Comparison of ENCODE assay signal across 1 cellular context in the genomic region with DNA sequence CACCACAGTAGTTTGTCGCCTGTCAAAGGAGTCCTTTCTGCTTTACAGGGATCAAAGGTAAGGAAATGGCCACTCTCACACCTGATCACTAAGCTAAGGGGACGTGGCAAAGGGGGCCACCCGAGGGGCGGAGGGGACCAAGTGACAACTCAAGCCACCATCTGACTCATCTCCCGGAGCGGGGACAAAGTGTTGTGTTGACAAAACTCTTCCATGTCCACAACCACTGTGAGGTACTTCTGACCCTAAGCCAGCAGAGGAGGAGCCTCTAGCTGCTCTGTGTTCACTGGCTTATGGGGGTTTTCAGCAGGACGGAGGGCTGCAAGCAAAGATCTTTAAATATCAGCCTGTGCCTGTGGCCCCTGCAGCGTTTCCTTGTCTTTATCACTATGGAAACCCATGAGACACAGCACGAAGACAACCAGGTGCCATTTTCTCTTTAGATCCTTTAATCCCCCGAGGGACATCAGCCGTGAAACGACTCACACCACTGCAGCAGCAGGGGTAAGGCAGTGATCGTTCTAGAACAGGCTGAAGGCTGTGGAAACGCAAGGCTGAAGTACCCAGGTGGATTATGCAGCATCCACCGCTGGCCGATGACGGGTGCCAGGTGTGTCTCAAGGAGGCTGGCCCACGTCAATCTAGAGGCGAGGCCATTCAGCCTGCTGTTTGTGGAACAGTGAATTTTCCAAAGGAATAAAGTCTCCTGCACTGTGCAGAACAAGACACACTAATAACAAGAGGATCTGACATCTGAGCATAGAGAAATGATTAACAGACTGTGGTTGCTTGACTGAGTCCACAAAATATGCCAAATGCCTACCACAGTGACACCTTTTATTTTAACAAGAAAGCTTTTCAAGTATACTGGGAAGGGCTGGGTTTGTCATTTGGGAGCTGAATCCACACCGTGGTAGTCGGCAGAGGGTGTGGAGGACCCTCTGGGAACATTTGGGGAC.
TF ChIP-seq lines count a peak whose summit lies in the region.

No MANE protein-coding gene starts in this region.

TF ChIP-seq in HepG2, 621 proteins besides CTCF, POLR2A, EP300 and RAD21 (continued from another document and continues in another):
- TF ChIP-seq TOPORS (CRISPR knock-in tag; IDR thresholded peaks at IDR 0.05) = no peak
- TF ChIP-seq SRF (IDR thresholded peaks at IDR 0.05; ENCODE audit: low read depth, low read length) = no peak
- TF ChIP-seq ZNF101 (CRISPR knock-in tag; IDR thresholded peaks at IDR 0.05; ENCODE audit: borderline replicate concordance, low read depth) = no peak
- no peak for TF ChIP-seq ZNF788 (CRISPR knock-in tag; IDR thresholded peaks at IDR 0.05; ENCODE audit: borderline replicate concordance)
- no peak for TF ChIP-seq ZNF24 (IDR thresholded peaks at IDR 0.05)
- peak; percentile 97 for TF ChIP-seq ZNF7 (CRISPR knock-in tag; IDR thresholded peaks at IDR 0.05)
- TF ChIP-seq NCOA2 (CRISPR knock-in tag; IDR thresholded peaks at IDR 0.05) = 0 out of 2 replicates have a peak, but pooled peaks have one; percentile 12
- no peak for TF ChIP-seq CHD2 (IDR thresholded peaks at IDR 0.05; ENCODE audit: low read depth, low read length)
- TF ChIP-seq, protein P1, sequence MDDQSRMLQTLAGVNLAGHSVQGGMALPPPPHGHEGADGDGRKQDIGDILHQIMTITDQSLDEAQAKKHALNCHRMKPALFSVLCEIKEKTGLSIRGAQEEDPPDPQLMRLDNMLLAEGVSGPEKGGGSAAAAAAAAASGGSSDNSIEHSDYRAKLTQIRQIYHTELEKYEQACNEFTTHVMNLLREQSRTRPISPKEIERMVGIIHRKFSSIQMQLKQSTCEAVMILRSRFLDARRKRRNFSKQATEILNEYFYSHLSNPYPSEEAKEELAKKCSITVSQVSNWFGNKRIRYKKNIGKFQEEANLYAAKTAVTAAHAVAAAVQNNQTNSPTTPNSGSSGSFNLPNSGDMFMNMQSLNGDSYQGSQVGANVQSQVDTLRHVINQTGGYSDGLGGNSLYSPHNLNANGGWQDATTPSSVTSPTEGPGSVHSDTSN (CRISPR knock-in tag; IDR thresholded peaks at IDR 0.05; ENCODE audit: borderline replicate concordance) = no peak
- TF ChIP-seq ZNF260 (CRISPR knock-in tag; IDR thresholded peaks at IDR 0.05; ENCODE audit: borderline replicate concordance, low read depth) = no peak
- TF ChIP-seq, protein P2, sequence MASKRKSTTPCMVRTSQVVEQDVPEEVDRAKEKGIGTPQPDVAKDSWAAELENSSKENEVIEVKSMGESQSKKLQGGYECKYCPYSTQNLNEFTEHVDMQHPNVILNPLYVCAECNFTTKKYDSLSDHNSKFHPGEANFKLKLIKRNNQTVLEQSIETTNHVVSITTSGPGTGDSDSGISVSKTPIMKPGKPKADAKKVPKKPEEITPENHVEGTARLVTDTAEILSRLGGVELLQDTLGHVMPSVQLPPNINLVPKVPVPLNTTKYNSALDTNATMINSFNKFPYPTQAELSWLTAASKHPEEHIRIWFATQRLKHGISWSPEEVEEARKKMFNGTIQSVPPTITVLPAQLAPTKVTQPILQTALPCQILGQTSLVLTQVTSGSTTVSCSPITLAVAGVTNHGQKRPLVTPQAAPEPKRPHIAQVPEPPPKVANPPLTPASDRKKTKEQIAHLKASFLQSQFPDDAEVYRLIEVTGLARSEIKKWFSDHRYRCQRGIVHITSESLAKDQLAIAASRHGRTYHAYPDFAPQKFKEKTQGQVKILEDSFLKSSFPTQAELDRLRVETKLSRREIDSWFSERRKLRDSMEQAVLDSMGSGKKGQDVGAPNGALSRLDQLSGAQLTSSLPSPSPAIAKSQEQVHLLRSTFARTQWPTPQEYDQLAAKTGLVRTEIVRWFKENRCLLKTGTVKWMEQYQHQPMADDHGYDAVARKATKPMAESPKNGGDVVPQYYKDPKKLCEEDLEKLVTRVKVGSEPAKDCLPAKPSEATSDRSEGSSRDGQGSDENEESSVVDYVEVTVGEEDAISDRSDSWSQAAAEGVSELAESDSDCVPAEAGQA (IDR thresholded peaks at IDR 0.05; ENCODE audit: low read depth) = no peak
- TF ChIP-seq, protein P2 (CRISPR knock-in tag; IDR thresholded peaks at IDR 0.05; ENCODE audit: borderline replicate concordance) = no peak
- no peak for TF ChIP-seq TP53 (CRISPR knock-in tag; conservative IDR thresholded peaks at IDR 0.05)
- TF ChIP-seq, protein P3, sequence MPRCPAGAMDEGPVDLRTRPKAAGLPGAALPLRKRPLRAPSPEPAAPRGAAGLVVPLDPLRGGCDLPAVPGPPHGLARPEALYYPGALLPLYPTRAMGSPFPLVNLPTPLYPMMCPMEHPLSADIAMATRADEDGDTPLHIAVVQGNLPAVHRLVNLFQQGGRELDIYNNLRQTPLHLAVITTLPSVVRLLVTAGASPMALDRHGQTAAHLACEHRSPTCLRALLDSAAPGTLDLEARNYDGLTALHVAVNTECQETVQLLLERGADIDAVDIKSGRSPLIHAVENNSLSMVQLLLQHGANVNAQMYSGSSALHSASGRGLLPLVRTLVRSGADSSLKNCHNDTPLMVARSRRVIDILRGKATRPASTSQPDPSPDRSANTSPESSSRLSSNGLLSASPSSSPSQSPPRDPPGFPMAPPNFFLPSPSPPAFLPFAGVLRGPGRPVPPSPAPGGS (CRISPR knock-in tag; IDR thresholded peaks at IDR 0.05) = peak; percentile 68; the same call in 1 of the 2 replicates
- TF ChIP-seq, protein P4, sequence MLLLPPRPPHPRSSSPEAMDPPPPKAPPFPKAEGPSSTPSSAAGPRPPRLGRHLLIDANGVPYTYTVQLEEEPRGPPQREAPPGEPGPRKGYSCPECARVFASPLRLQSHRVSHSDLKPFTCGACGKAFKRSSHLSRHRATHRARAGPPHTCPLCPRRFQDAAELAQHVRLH (CRISPR knock-in tag; IDR thresholded peaks at IDR 0.05; ENCODE audit: borderline replicate concordance, low read depth) = peak; percentile 64; the same call in 1 of the 2 replicates
- TF ChIP-seq, protein P5, sequence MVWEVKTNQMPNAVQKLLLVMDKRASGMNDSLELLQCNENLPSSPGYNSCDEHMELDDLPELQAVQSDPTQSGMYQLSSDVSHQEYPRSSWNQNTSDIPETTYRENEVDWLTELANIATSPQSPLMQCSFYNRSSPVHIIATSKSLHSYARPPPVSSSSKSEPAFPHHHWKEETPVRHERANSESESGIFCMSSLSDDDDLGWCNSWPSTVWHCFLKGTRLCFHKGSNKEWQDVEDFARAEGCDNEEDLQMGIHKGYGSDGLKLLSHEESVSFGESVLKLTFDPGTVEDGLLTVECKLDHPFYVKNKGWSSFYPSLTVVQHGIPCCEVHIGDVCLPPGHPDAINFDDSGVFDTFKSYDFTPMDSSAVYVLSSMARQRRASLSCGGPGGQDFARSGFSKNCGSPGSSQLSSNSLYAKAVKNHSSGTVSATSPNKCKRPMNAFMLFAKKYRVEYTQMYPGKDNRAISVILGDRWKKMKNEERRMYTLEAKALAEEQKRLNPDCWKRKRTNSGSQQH (CRISPR knock-in tag; IDR thresholded peaks at IDR 0.05; ENCODE audit: low read depth) = no peak
- TF ChIP-seq SP4 (CRISPR knock-in tag; IDR thresholded peaks at IDR 0.05) = no peak
- TF ChIP-seq MYC (CRISPR knock-in tag; IDR thresholded peaks at IDR 0.05; ENCODE audit: borderline replicate concordance) = peak; percentile 46; the same call in 1 of the 2 replicates
- no peak for TF ChIP-seq PCBP2 (optimal IDR thresholded peaks at IDR 0.05; ENCODE audit: low read depth, low read length, poor library complexity, severe bottlenecking)
- no peak for TF ChIP-seq AHR (CRISPR knock-in tag; IDR thresholded peaks at IDR 0.05)
- no peak for TF ChIP-seq SIX1 (CRISPR knock-in tag; IDR thresholded peaks at IDR 0.05; ENCODE audit: borderline replicate concordance)
- TF ChIP-seq ZNF274 (CRISPR knock-in tag; IDR thresholded peaks at IDR 0.05) = peak; percentile 71; the same call in 1 of the 2 replicates
- no peak for TF ChIP-seq RFX3 (CRISPR knock-in tag; IDR thresholded peaks at IDR 0.05)
- TF ChIP-seq SUZ12 (IDR thresholded peaks at IDR 0.05; ENCODE audit: low read depth, low read length) = no peak
- no peak for TF ChIP-seq PAF1 (CRISPR knock-in tag; IDR thresholded peaks at IDR 0.05)
- TF ChIP-seq, protein P6, sequence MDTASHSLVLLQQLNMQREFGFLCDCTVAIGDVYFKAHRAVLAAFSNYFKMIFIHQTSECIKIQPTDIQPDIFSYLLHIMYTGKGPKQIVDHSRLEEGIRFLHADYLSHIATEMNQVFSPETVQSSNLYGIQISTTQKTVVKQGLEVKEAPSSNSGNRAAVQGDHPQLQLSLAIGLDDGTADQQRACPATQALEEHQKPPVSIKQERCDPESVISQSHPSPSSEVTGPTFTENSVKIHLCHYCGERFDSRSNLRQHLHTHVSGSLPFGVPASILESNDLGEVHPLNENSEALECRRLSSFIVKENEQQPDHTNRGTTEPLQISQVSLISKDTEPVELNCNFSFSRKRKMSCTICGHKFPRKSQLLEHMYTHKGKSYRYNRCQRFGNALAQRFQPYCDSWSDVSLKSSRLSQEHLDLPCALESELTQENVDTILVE (CRISPR knock-in tag; IDR thresholded peaks at IDR 0.05) = no peak
- no peak for TF ChIP-seq HMG20B (CRISPR knock-in tag; conservative IDR thresholded peaks at IDR 0.05)
- TF ChIP-seq DR1 (CRISPR knock-in tag; IDR thresholded peaks at IDR 0.05) = no peak
- TF ChIP-seq SAP130 (CRISPR knock-in tag; IDR thresholded peaks at IDR 0.05; ENCODE audit: low read depth) = peak; percentile 73
- no peak for TF ChIP-seq ZNF616 (CRISPR knock-in tag; IDR thresholded peaks at IDR 0.05; ENCODE audit: low read depth)
- TF ChIP-seq, protein P7, sequence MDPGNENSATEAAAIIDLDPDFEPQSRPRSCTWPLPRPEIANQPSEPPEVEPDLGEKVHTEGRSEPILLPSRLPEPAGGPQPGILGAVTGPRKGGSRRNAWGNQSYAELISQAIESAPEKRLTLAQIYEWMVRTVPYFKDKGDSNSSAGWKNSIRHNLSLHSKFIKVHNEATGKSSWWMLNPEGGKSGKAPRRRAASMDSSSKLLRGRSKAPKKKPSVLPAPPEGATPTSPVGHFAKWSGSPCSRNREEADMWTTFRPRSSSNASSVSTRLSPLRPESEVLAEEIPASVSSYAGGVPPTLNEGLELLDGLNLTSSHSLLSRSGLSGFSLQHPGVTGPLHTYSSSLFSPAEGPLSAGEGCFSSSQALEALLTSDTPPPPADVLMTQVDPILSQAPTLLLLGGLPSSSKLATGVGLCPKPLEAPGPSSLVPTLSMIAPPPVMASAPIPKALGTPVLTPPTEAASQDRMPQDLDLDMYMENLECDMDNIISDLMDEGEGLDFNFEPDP (CRISPR knock-in tag; conservative IDR thresholded peaks at IDR 0.05) = 0 out of 2 replicates have a peak, but pooled peaks have one; percentile 61
- TF ChIP-seq ZBTB8A (CRISPR knock-in tag; IDR thresholded peaks at IDR 0.05; ENCODE audit: borderline replicate concordance, low read depth) = no peak
- TF ChIP-seq GABPB1 (CRISPR knock-in tag; IDR thresholded peaks at IDR 0.05) = no peak
- no peak for TF ChIP-seq ZNF570 (CRISPR knock-in tag; IDR thresholded peaks at IDR 0.05; ENCODE audit: borderline replicate concordance)
- TF ChIP-seq FOXK1 (CRISPR knock-in tag; IDR thresholded peaks at IDR 0.05; ENCODE audit: borderline replicate concordance, low read depth) = peak; percentile 70
- TF ChIP-seq, protein P8, sequence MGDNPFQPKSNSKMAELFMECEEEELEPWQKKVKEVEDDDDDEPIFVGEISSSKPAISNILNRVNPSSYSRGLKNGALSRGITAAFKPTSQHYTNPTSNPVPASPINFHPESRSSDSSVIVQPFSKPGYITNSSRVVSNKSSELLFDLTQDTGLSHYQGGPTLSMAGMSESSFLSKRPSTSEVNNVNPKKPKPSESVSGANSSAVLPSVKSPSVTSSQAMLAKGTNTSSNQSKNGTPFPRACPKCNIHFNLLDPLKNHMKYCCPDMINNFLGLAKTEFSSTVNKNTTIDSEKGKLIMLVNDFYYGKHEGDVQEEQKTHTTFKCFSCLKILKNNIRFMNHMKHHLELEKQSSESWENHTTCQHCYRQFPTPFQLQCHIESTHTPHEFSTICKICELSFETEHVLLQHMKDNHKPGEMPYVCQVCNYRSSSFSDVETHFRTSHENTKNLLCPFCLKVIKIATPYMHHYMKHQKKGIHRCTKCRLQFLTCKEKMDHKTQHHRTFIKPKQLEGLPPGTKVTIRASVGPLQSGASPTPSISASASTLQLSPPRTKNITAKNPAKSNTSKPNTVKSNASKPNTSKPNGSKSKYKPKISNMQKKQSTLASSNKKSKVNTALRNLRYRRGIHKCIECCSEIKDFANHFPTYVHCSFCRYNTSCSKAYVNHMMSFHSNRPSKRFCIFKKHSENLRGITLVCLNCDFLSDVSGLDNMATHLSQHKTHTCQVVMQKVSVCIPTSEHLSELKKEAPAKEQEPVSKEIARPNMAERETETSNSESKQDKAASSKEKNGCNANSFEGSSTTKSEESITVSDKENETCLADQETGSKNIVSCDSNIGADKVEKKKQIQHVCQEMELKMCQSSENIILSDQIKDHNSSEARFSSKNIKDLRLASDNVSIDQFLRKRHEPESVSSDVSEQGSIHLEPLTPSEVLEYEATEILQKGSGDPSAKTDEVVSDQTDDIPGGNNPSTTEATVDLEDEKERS (CRISPR knock-in tag; IDR thresholded peaks at IDR 0.05) = no peak
- TF ChIP-seq, protein P9, sequence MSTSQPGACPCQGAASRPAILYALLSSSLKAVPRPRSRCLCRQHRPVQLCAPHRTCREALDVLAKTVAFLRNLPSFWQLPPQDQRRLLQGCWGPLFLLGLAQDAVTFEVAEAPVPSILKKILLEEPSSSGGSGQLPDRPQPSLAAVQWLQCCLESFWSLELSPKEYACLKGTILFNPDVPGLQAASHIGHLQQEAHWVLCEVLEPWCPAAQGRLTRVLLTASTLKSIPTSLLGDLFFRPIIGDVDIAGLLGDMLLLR (CRISPR knock-in tag; IDR thresholded peaks at IDR 0.05) = no peak
- no peak for TF ChIP-seq NFE2L1 (CRISPR knock-in tag; IDR thresholded peaks at IDR 0.05; ENCODE audit: borderline replicate concordance)
- no peak for TF ChIP-seq ZFP62 (CRISPR knock-in tag; IDR thresholded peaks at IDR 0.05)
- TF ChIP-seq, protein P10, sequence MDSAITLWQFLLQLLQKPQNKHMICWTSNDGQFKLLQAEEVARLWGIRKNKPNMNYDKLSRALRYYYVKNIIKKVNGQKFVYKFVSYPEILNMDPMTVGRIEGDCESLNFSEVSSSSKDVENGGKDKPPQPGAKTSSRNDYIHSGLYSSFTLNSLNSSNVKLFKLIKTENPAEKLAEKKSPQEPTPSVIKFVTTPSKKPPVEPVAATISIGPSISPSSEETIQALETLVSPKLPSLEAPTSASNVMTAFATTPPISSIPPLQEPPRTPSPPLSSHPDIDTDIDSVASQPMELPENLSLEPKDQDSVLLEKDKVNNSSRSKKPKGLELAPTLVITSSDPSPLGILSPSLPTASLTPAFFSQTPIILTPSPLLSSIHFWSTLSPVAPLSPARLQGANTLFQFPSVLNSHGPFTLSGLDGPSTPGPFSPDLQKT (CRISPR knock-in tag; IDR thresholded peaks at IDR 0.05; ENCODE audit: borderline replicate concordance) = no peak
- TF ChIP-seq TBX3 (IDR thresholded peaks at IDR 0.05; ENCODE audit: borderline replicate concordance) = peak; percentile 82; the same call in 1 of the 2 replicates
